Comparison of ENCODE assay signal across 1 cellular context in the genomic region with DNA sequence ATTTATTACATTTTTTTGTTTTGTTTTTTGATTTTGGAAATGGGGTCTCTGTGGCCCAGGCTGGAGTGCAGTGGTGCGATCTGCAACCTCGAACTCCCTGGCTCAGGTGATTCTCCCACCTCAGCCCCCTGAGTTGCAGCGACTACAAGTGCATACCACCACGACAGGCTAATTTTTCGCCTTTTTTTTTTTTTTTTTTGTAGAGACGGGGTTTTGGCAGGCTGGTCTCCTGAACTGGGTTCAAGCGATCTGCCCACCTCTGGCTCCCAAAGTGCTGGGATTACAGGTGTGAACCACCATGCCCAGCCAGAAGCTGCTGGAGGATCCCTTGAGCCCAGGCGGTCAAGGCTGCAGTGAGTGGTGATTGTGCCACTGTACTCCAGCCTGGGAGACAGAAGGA.
TF ChIP-seq lines count a peak whose summit lies in the region.

No MANE protein-coding gene starts in this region.

TF ChIP-seq in SK-N-SH, 30 proteins besides CTCF, POLR2A, EP300 and RAD21 (continued from another document):
- TF ChIP-seq TAF1 (IDR thresholded peaks at IDR 0.05; ENCODE audit: borderline replicate concordance, low read depth, low read length), result no peak
- no peak for TF ChIP-seq ELF1 (IDR thresholded peaks at IDR 0.05)
- no peak for TF ChIP-seq FOXJ3 (CRISPR knock-in tag; IDR thresholded peaks at IDR 0.05)
- no peak for TF ChIP-seq RXRA (IDR thresholded peaks at IDR 0.05; ENCODE audit: borderline replicate concordance, low read depth)
- no peak for TF ChIP-seq GABPA (IDR thresholded peaks at IDR 0.05; ENCODE audit: low read depth)
